8 cellular contexts compared by ENCODE assay signal in the genomic region with DNA sequence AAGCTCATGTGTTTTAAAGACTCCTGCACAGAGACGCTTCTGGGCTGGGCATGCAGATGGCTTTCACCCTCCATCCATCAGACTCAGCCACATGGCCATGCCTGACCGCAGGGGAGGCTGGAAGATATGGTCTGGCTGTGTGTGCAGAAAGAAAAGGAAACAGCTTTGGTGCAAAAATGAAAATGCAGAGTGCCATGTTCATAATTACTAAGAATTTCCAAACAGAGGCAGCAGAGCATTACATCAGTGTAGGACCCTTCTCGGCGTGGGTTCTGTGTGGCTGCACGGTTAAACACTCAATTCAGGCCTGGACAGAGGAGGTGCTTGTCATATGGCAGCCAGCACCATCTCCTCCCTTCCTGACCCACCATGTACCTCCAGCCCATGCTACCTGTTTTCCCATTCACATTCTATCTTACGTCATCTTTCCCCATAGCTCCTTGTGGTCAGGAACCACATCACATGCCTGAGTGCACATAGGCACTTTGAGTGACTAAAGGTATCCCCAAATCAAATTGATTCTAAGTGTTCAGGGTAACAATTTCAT.
DNase-seq lines count a peak whose midpoint lies in the region; ATAC-seq, FAIRE-seq and TF ChIP-seq lines count a peak whose summit lies in the region.

No MANE protein-coding gene starts in this region.

- no peak for TF ChIP-seq CTCF in GM13976 (IDR thresholded peaks at IDR 0.05; ENCODE audit: borderline replicate concordance, control extremely low read depth, extremely low read depth, insufficient read depth, missing control alignments)
- TF ChIP-seq CTCF in K562 (IDR thresholded peaks at IDR 0.05 in 2 of 3, conservative IDR thresholded peaks at IDR 0.05 in 1 of 3; ENCODE audit: insufficient read depth in 2 of 3, low read depth in 1 of 3, low read length in 3 of 3), result no peak

- FAIRE-seq in K562 (lab: Jason Lieb, UNC) (no peak), urothelium cell line (lab: Jason Lieb, UNC) (no peak)

- no peak for TF ChIP-seq RAD21 in K562 (CRISPR knock-in tag; conservative IDR thresholded peaks at IDR 0.05 in 1 of 2, IDR thresholded peaks at IDR 0.05 in 1 of 2)

- no peaks in the 10 kb centered on the region for H3K79me2 ChIP-seq in K562 (ENCODE audit: control insufficient read depth, insufficient read depth, low read length)

- H3K27me3 ChIP-seq in K562 (ENCODE audit: control insufficient read depth in 2 of 2, insufficient read depth in 2 of 2, low read length in 2 of 2), result peaks cover 24 to 57% of the 10 kb centered on the region in 2 experiments; a peak in 4 of 5 replicates

- no peak overlapping the region for H2AFZ ChIP-seq in K562 (ENCODE audit: low read depth, low read length)

- POLR2A ChIA-PET in K562 (lab: Yijun Ruan, JAX), result interaction anchor here (0.6 to 1.5 kb wide), 2 partner anchors 200 to 317 kb away, joined by 3 to 5 read pairs; a partner anchor contains a TSS

- no peak overlapping the region for H3K9ac ChIP-seq in K562 (ENCODE audit: insufficient read depth in 1 of 2, low read depth in 2 of 2, low read length in 2 of 2)

- H3K9me3 ChIP-seq in K562 (replicated peaks; ENCODE audit: control insufficient read depth, insufficient read depth, low read depth, low read length), result no peaks in the 10 kb centered on the region

- H3K4me2 ChIP-seq in K562 (ENCODE audit: insufficient read depth, low read length), result no peak overlapping the region

- ATAC-seq in GM21526 (IDR thresholded peaks at IDR 0.05; ENCODE audit: low FRiP score, unreplicated experiment), result peak; percentile 40
- ATAC-seq in K562, result peak; percentile 42; the same call in 2 of the 3 replicates

- H3K36me3 ChIP-seq in K562 (ENCODE audit: control insufficient read depth, insufficient read depth, low read length), result no peaks in the 10 kb centered on the region

- no peak overlapping the region for H3K4me3 ChIP-seq in K562

- BruUV-seq in K562 (replicated peaks; lab: Mats Ljungman, UMichigan), result no TSS peak

- DNase-seq in GM13976 (ENCODE audit: low spot score) (peak; percentile 48), KBM-7 (peak; percentile 89), K562 (ENCODE audit: extremely low read depth in 1 of 4, low spot score in 3 of 4) (no peak), NCI-H446 (lab: John Stamatoyannopoulos, UW) (no peak), GM19238 (ENCODE audit: insufficient read length, low spot score) (no peak), urothelium cell line (ENCODE audit: low spot score) (no peak), NCI-H2196 treated with DMSO at 0.1 percent for 48 hours (lab: John Stamatoyannopoulos, UW; ENCODE audit: unreplicated experiment) (no peak)

- CTCF ChIA-PET in K562 (lab: Yijun Ruan, JAX; ENCODE audit: low intra/inter-chr PET ratio), result no interaction called here

- no peaks in the 10 kb centered on the region for H3K4me1 ChIP-seq in K562 (replicated peaks in 1 of 2; ENCODE audit: control insufficient read depth in 2 of 2, insufficient read depth in 2 of 2, low read length in 2 of 2)

- in situ Hi-C loops in GM13976 (cut with MboI; ENCODE audit: low sequenced_read_pairs, unreplicated experiment), result no loop called here
- in situ Hi-C loops in KBM-7 (cut with MboI; ENCODE audit: low pct_unique_long_range_greater_than_20kb, low sequenced_read_pairs), result no loop called here
- in situ Hi-C loops in K562 (cut with MboI), result no loop called here

- intact Hi-C loops in K562 (cut with micrococcal nuclease), result no loop called here

- 0% methylated on average over 5 of the region's 6 CpGs for WGBS in K562 (ENCODE audit: insufficient coverage, low coverage, missing lambda C conversion rate)

- TF ChIP-seq EP300 in K562 (IDR thresholded peaks at IDR 0.05; ENCODE audit: low read length), result no peak

- no peak overlapping the region for H3K27ac ChIP-seq in K562 (ENCODE audit: extremely low read depth, low read depth, low read length)

- H3K9me1 ChIP-seq in K562 (ENCODE audit: control insufficient read depth, insufficient read depth, low read length), result no peaks in the 10 kb centered on the region

- TF ChIP-seq POLR2A in K562 (conservative IDR thresholded peaks at IDR 0.05), result no peak

- no peaks in the 10 kb centered on the region for H4K20me1 ChIP-seq in K562 (replicated peaks; ENCODE audit: control insufficient read depth, insufficient read depth, low read length)

TF ChIP-seq in K562, 482 proteins besides CTCF, POLR2A, EP300 and RAD21 (continues in another document):
- TF ChIP-seq ATF7 (IDR thresholded peaks at IDR 0.05) (peak; percentile 35; the same call in 1 of the 2 replicates), CBX1 (IDR thresholded peaks at IDR 0.05; ENCODE audit: low read depth) (no peak), ZNF133 (CRISPR knock-in tag; IDR thresholded peaks at IDR 0.05) (no peak), BRF1 (IDR thresholded peaks at IDR 0.05; ENCODE audit: borderline replicate concordance, extremely low read depth, insufficient read length) (no peak)
- TF ChIP-seq, protein P1, sequence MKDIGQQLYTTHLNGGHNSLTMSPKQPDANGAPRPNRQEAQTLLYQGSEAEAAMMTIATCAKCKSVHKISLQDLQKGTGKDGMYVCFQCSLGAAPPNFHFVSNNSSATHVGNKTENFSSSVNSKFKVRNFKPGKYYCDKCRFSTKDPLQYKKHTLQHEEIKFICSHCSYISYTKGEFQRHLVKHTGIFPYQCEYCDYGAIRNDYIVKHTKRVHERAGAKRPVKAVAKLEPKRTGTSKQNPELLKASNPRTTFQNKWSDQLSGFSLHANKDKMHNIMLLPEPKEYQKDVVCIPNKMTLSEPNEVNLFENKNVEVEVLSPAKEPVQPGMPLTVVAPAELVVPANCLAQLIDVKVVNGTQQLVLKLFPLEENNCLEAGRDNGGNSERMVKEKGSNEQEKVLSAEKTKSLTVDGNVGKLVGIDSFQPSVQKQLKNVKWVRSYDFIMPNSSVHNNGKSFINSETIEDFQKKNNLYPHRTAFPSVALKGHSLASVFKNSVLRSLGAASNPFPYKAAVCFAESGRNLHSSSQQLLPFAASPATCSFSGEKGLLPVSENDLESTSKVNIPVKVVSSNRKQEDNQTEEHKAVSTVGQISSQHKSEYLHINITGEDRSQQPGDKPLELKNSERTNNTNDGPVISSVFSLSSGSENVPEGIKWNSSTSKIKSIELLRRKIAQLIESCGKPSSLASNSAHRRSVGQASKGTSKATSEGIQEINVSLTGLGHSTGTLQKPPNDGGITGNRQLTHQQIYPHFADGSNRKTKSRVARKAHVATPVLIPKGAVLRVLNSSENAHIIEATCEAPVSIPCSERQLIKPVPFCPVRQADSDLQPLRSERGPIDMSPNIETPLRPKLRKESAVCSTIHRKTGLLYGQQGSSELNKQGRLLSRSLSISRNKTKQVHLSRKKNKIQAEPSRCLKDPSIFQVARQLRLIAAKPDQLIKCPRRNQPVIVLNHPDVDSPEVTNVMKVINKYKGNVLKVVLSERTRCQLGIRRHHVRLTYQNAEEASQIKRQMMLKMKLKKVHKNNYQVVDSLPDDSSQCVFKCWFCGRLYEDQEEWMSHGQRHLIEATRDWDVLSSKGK (CRISPR knock-in tag; IDR thresholded peaks at IDR 0.05), result no peak
- TF ChIP-seq, protein P2, sequence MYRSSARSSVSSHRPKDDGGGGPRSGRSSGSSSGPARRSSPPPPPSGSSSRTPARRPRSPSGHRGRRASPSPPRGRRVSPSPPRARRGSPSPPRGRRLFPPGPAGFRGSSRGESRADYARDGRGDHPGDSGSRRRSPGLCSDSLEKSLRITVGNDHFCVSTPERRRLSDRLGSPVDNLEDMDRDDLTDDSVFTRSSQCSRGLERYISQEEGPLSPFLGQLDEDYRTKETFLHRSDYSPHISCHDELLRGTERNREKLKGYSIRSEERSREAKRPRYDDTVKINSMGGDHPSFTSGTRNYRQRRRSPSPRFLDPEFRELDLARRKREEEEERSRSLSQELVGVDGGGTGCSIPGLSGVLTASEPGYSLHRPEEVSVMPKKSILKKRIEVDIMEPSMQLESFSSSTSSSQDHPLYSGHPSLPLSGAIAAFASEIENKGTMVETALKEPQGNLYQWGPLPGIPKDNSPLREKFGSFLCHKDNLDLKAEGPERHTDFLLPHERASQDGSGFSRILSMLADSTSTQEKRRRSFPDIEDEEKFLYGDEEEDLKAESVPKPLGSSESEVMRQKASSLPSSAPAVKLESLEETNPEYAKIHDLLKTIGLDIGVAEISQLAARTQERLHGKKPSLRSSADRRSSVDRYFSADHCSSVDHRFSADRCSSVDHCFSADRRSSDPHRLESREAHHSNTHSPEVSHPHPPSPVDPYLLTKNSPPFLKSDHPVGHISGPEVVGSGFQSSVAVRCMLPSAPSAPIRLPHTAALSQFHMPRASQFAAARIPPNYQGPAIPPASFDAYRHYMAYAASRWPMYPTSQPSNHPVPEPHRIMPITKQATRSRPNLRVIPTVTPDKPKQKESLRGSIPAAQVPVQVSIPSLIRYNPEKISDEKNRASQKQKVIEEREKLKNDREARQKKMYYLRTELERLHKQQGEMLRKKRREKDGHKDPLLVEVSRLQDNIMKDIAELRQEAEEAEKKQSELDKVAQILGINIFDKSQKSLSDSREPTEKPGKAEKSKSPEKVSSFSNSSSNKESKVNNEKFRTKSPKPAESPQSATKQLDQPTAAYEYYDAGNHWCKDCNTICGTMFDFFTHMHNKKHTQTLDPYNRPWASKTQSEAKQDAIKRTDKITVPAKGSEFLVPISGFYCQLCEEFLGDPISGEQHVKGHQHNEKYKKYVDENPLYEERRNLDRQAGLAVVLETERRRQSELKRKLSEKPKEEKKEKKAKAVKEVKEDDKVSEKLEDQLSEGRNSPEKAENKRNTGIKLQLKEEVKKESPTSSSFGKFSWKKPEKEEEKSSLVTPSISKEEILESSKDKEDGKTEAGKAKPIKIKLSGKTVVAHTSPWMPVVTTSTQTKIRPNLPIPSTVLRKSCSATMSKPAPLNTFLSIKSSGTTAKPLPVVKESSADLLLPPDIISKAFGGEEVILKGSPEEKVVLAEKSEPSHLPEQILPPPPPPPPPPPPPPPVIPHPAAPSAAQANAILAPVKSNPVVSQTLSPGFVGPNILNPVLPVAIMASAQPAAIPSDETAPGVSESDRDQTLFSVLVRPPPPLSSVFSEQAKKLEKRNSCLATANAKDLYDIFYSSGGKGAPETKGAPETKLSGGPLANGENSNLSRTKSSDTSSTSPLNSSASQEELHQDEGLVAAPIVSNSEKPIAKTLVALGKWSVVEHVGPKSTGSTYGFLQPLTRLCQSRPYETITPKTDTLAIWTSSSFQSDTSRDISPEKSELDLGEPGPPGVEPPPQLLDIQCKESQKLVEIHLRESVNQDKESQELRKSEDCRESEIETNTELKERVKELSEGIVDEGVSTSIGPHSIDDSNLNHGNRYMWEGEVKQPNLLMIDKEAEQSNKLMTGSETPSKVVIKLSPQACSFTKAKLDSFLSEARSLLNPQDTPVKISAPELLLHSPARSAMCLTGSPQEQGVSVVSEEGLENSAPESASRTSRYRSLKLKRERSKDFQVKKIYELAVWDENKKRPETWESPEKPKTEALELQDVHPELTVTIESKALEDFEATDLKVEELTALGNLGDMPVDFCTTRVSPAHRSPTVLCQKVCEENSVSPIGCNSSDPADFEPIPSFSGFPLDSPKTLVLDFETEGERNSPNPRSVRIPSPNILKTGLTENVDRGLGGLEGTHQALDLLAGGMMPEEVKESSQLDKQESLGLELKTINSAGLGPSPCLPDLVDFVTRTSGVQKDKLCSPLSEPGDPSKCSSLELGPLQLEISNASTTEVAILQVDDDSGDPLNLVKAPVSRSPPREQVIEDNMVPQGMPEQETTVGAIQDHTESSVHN (IDR thresholded peaks at IDR 0.05; ENCODE audit: borderline replicate concordance in 1 of 2, low read depth in 1 of 2), result no peak

Comparison
In these comparisons a context has a peak if more than half of its experiments do, and no peak if none do; other contexts are left out.
1. DNase-seq: peak in GM13976 (single experiment) and KBM-7 (single experiment); none in K562 (0 of 4), NCI-H446 (0 of 2), GM19238 (single experiment), urothelium cell line (single experiment) and NCI-H2196 treated with DMSO at 0.1 percent for 48 hours (single experiment).